ENCODE assay signal across 8 cellular contexts in genomic region chr1:166685200-166685599, GRCh38.
"Had no signal": no experiment of that assay in that cellular context is flagged by ENCODE, and none has a peak within 500 bp of the region (broad histone marks: within the 10 kb centered on the region; RNA-seq: fewer than 3 reads in every experiment).

No MANE protein-coding gene starts in this region.

- ATAC-seq: GM12878 had no signal

- FAIRE-seq: G401.6, GM12878, GM12891, GM12892, GM18507, GM19239 had no signal

- H3K4me3 ChIP-seq: GM12878 had no signal

- DNase-seq: GDM1, GF-D8 had no signal
